In genomic region chr4:119629142-119629471, GRCh38 we compare ENCODE assay signal across 8 cellular contexts. TPM values are rescaled to one million over a fixed set of nuclear protein-coding genes. Genes with fewer than 3 reads are reported as not detected.
DNase-seq lines count a peak whose midpoint lies in the region; ATAC-seq, FAIRE-seq and TF ChIP-seq lines count a peak whose summit lies in the region.

No MANE protein-coding gene starts in this region.

- H2AFZ ChIP-seq in hepatocyte: peak overlapping the region; percentile 58

- intact Hi-C loops in activated B cell treated with CpG ODN at 0.5 μM for 24 hours (cut with micrococcal nuclease): loop anchor here (1.0 to 5.0 kb wide), 5 partner anchors 417 to 1350 kb away; partner anchors contain the start of genes SEC24D and USP53

- peak overlapping the region; percentile 88 for H3K4me2 ChIP-seq in hepatocyte

- no peak for TF ChIP-seq POLR2A in H54 (IDR thresholded peaks at IDR 0.05; ENCODE audit: low read depth, low read length)

- H3K79me2 ChIP-seq in hepatocyte: peaks cover 25% of the 10 kb centered on the region

- peaks cover 25% of the 10 kb centered on the region for H3K4me1 Mint-ChIP-seq in activated B cell treated with CpG ODN at 0.5 μM for 24 hours
- peaks cover 17 to 28% of the 10 kb centered on the region in 2 donors for H3K4me1 Mint-ChIP-seq in stimulated activated naive B cell treated with anti-CD40 and anti-IgM and Interleukin-4, amounts not matched to agents 10 μg/mL and 1 μg/mL and 100 μg/mL, for 72 hours

- no peaks in the 10 kb centered on the region for H3K36me3 ChIP-seq in hepatocyte (replicated peaks; ENCODE audit: insufficient read depth, low read depth)

- H3K36me3 Mint-ChIP-seq in activated B cell treated with CpG ODN at 0.5 μM for 24 hours (ENCODE audit: low read depth): no peaks in the 10 kb centered on the region
- H3K36me3 Mint-ChIP-seq in stimulated activated naive B cell treated with anti-CD40 and anti-IgM and Interleukin-4, amounts not matched to agents 10 μg/mL and 1 μg/mL and 100 μg/mL, for 72 hours: no peaks in the 10 kb centered on the region

- H3K27me3 ChIP-seq in hepatocyte: no peaks in the 10 kb centered on the region

- FAIRE-seq in H54 (lab: Jason Lieb, UNC): no peak

- H3K9me3 Mint-ChIP-seq in activated B cell treated with CpG ODN at 0.5 μM for 24 hours: no peaks in the 10 kb centered on the region
- H3K9me3 Mint-ChIP-seq in stimulated activated naive B cell treated with anti-CD40 and anti-IgM and Interleukin-4, amounts not matched to agents 10 μg/mL and 1 μg/mL and 100 μg/mL, for 72 hours: no peaks in the 10 kb centered on the region

- CTCF ChIA-PET in activated B cell treated with CpG ODN at 0.5 μM for 24 hours (lab: Charles Lee): interaction anchor here (1.0 to 2.0 kb wide), 8 partner anchors 12 to 425 kb away, joined by 3 to 11 read pairs (median 4); no protein-coding TSS in a partner anchor

- ATAC-seq in HG02970 (IDR thresholded peaks at IDR 0.05; ENCODE audit: low FRiP score, unreplicated experiment) (peak; percentile 32), activated B cell treated with CpG ODN at 0.5 μM for 24 hours (ENCODE audit: low read depth) (peak; percentile 10)
- peak; percentile 33 to 37 for ATAC-seq in stimulated activated naive B cell treated with anti-CD40 and anti-IgM and Interleukin-4, amounts not matched to agents 10 μg/mL and 1 μg/mL and 100 μg/mL, for 72 hours (replicated peaks)

- no peak overlapping the region for H3K27ac Mint-ChIP-seq in activated B cell treated with CpG ODN at 0.5 μM for 24 hours
- H3K27ac Mint-ChIP-seq in stimulated activated naive B cell treated with anti-CD40 and anti-IgM and Interleukin-4, amounts not matched to agents 10 μg/mL and 1 μg/mL and 100 μg/mL, for 72 hours: no peak overlapping the region

- TF ChIP-seq CTCF in activated B cell treated with CpG ODN at 0.5 μM for 24 hours (IDR thresholded peaks at IDR 0.05) (no peak), hepatocyte (IDR thresholded peaks at IDR 0.05; ENCODE audit: poor library complexity) (no peak)

- H3K27me3 Mint-ChIP-seq in activated B cell treated with CpG ODN at 0.5 μM for 24 hours: peaks cover 16% of the 10 kb centered on the region
- peaks cover 29 to 51% of the 10 kb centered on the region in 2 donors for H3K27me3 Mint-ChIP-seq in stimulated activated naive B cell treated with anti-CD40 and anti-IgM and Interleukin-4, amounts not matched to agents 10 μg/mL and 1 μg/mL and 100 μg/mL, for 72 hours

- POLR2A ChIA-PET in activated B cell treated with CpG ODN at 0.5 μM for 24 hours (lab: Charles Lee): interaction anchor here (2.0 kb wide), 1 partner anchor 174 kb away, joined by 8 read pairs; no protein-coding TSS in a partner anchor

- peak overlapping the region; percentile 85 for H3K4me3 Mint-ChIP-seq in activated B cell treated with CpG ODN at 0.5 μM for 24 hours
- H3K4me3 Mint-ChIP-seq in stimulated activated naive B cell treated with anti-CD40 and anti-IgM and Interleukin-4, amounts not matched to agents 10 μg/mL and 1 μg/mL and 100 μg/mL, for 72 hours: peak overlapping the region; percentile 85 to 87

- no peaks in the 10 kb centered on the region for H3K9me3 ChIP-seq in hepatocyte (ENCODE audit: low read depth)

- DNase-seq in NCI-H1105 treated with DMSO at 0.1 percent for 48 hours (lab: John Stamatoyannopoulos, UW) (peak; percentile 43), NCI-H1105 (lab: John Stamatoyannopoulos, UW) (no peak), activated B cell treated with CpG ODN at 0.5 μM for 24 hours (no peak), hepatocyte (ENCODE audit: low spot score) (no peak), H54 (ENCODE audit: insufficient read length, low spot score) (no peak)
- no peak for DNase-seq in stimulated activated naive B cell treated with anti-CD40 and anti-IgM and Interleukin-4, amounts not matched to agents 10 μg/mL and 1 μg/mL and 100 μg/mL, for 72 hours
- no peak for DNase-seq in stimulated activated CD4-positive, alpha-beta T cell treated with anti-CD3 and anti-CD28 coated beads, Interleukin-2, amount 100 ng/mL, for 24 hours

- no peaks in the 10 kb centered on the region for H3K4me1 ChIP-seq in hepatocyte (ENCODE audit: insufficient read depth)

- peak overlapping the region; percentile 56 for H3K4me3 ChIP-seq in hepatocyte

- no peaks in the 10 kb centered on the region for H3K9me2 ChIP-seq in hepatocyte (replicated peaks; ENCODE audit: insufficient read depth)

- H4K20me1 ChIP-seq in hepatocyte (ENCODE audit: insufficient read depth, poor library complexity, severe bottlenecking): peaks cover 4% of the 10 kb centered on the region

- peak overlapping the region; percentile 87 for H3K27ac ChIP-seq in hepatocyte

- whole genome bisulfite sequencing in hepatocyte (ENCODE audit: low lambda C conversion rate, missing lambda C conversion rate): 2% methylated on average over 12 of the region's 12 CpGs

RNA-seq across cellular contexts. Expression of gene PDE5A, which starts 0.5 kb away (rescaled TPM):
- 0.47 and 0.66 TPM in 2 replicates for total RNA-seq in activated B cell treated with CpG ODN at 0.5 μM for 24 hours
- 33.2 and 35.8 TPM in 2 replicates for total RNA-seq in hepatocyte
- polyA plus RNA-seq in hepatocyte: 7.7 and 9.7 TPM in 2 replicates

Comparison
In these comparisons a context has a peak if more than half of its experiments do, and no peak if none do; other contexts are left out.
1. RNA of gene PDE5A, which starts 0.5 kb away (total RNA-seq): 33.2 to 35.8 TPM in hepatocyte; 0.47 to 0.66 TPM in activated B cell treated with CpG ODN at 0.5 μM for 24 hours; every median in the first group is over 10 times any median in the second.
2. Peak in every context shown above with its lines, with median percentiles within 50 percentile points of each other: ATAC-seq.